In genomic region chr19:50607388-50607787, GRCh38 we compare ENCODE assay signal across 22 cellular contexts. TPM values are rescaled to one million over a fixed set of nuclear protein-coding genes. Genes with fewer than 3 reads are reported as not detected.
DNase-seq lines count a peak whose midpoint lies in the region; ATAC-seq and TF ChIP-seq lines count a peak whose summit lies in the region.
"Had no signal": no experiment of that assay in that cellular context is flagged by ENCODE, and none has a peak within 500 bp of the region (broad histone marks: within the 10 kb centered on the region; RNA-seq: fewer than 3 reads in every experiment).

No MANE protein-coding gene starts in this region.

- H3K27ac ChIP-seq in iPS-18a (ENCODE audit: low read length) (no peak overlapping the region), spleen (no peak overlapping the region), tibial nerve (no peak overlapping the region)
- H3K27ac ChIP-seq: cardiac muscle cell, left lung, psoas muscle, transverse colon, WERI-Rb-1 had no signal

- H3K4me3 ChIP-seq in iPS-18a (ENCODE audit: low read length) = peak overlapping the region; percentile 44
- no peak overlapping the region for H3K4me3 ChIP-seq in spleen
- H3K4me3 ChIP-seq in tibial nerve = no peak overlapping the region
- H3K4me3 ChIP-seq: cardiac muscle cell, left lung, psoas muscle, transverse colon had no signal

- H3K9me3 Mint-ChIP-seq in activated T-cell treated with anti-CD3 and anti-CD28 coated beads, Interleukin-2, amount 50 U/mL, for 72 hours = peaks cover 0 to 4% of the 10 kb centered on the region in 2 donors
- peaks cover 14% of the 10 kb centered on the region for H3K9me3 Mint-ChIP-seq in activated T-cell treated with anti-CD3 and anti-CD28 coated beads, Interleukin-2, amount 50 U/mL, for 24 hours
- H3K9me3 Mint-ChIP-seq in WTC11 = peaks cover 34% of the 10 kb centered on the region

- H3K4me3 Mint-ChIP-seq in activated T-cell treated with anti-CD3 and anti-CD28 coated beads, Interleukin-2, amount 50 U/mL, for 72 hours = peak overlapping the region; percentile 15 to 68
- no peak overlapping the region for H3K4me3 Mint-ChIP-seq in activated T-cell treated with anti-CD3 and anti-CD28 coated beads, Interleukin-2, amount 50 U/mL, for 24 hours
- H3K4me3 Mint-ChIP-seq in WTC11 = peak overlapping the region; percentile 51

- CTCF ChIA-PET in WTC11 (lab: Charles Lee) = interaction anchor here (0.6 to 2.4 kb wide), 45 partner anchors 11 to 439 kb away, joined by 3 to 26 read pairs (median 5); partner anchors contain the start of genes C19orf81, CLEC11A and JOSD2

- no peak overlapping the region for H3K9ac ChIP-seq in iPS-18a (ENCODE audit: low read length)

- H3K27ac Mint-ChIP-seq in activated T-cell treated with anti-CD3 and anti-CD28 coated beads, Interleukin-2, amount 50 U/mL, for 72 hours = no peak overlapping the region
- H3K27ac Mint-ChIP-seq in activated T-cell treated with anti-CD3 and anti-CD28 coated beads, Interleukin-2, amount 50 U/mL, for 24 hours = no peak overlapping the region
- peak overlapping the region; percentile 83 for H3K27ac Mint-ChIP-seq in WTC11

- POLR2A ChIA-PET in WTC11 (lab: Charles Lee) = interaction anchor here (0.6 kb wide), 1 partner anchor 58 kb away, joined by 3 read pairs; no protein-coding TSS in a partner anchor

- H3K9me3 ChIP-seq in iPS-18a (ENCODE audit: control insufficient read depth, low read depth, low read length) = no peaks in the 10 kb centered on the region
- peaks cover 0 to 11% (median 0%) of the 10 kb centered on the region in 8 donors for H3K9me3 ChIP-seq in spleen
- H3K9me3 ChIP-seq in tibial nerve = peaks cover 0 to 26% (median 0%) of the 10 kb centered on the region in 4 donors
- H3K9me3 ChIP-seq: left lung, psoas muscle, transverse colon had no signal

- H3K27me3 Mint-ChIP-seq in activated T-cell treated with anti-CD3 and anti-CD28 coated beads, Interleukin-2, amount 50 U/mL, for 72 hours (ENCODE audit: low read depth) = peaks cover 51% of the 10 kb centered on the region
- peaks cover 63% of the 10 kb centered on the region for H3K27me3 Mint-ChIP-seq in activated T-cell treated with anti-CD3 and anti-CD28 coated beads, Interleukin-2, amount 50 U/mL, for 24 hours
- peaks cover 79% of the 10 kb centered on the region for H3K27me3 Mint-ChIP-seq in WTC11 (ENCODE audit: low read depth)

- intact Hi-C loops in spleen (cut with DNase I; ENCODE audit: low total_unique reads) = no loop called here

- H3K27me3 ChIP-seq in iPS-18a (ENCODE audit: control insufficient read depth, insufficient read depth, low read length) (peaks cover 37% of the 10 kb centered on the region), spleen (replicated peaks in 1 of 7) (peaks cover 0 to 62% (median 23%) of the 10 kb centered on the region in 7 donors), tibial nerve (peaks cover 0 to 19% of the 10 kb centered on the region in 2 donors)

- H3K4me1 Mint-ChIP-seq in activated T-cell treated with anti-CD3 and anti-CD28 coated beads, Interleukin-2, amount 50 U/mL, for 72 hours (ENCODE audit: low read depth) = peaks cover 16% of the 10 kb centered on the region
- H3K4me1 Mint-ChIP-seq in activated T-cell treated with anti-CD3 and anti-CD28 coated beads, Interleukin-2, amount 50 U/mL, for 24 hours (ENCODE audit: low read depth) = peaks cover 13% of the 10 kb centered on the region
- peaks cover 12% of the 10 kb centered on the region; the same call in 1 of the 2 replicates for H3K4me1 Mint-ChIP-seq in WTC11

- TF ChIP-seq EP300 in tibial nerve (IDR thresholded peaks at IDR 0.05) = no peak

- TF ChIP-seq POLR2A in spleen (IDR thresholded peaks at IDR 0.05) (no peak), tibial nerve (IDR thresholded peaks at IDR 0.05) (no peak)

- no peak for TF ChIP-seq CTCF in WTC11 (IDR thresholded peaks at IDR 0.05)
- TF ChIP-seq CTCF in spleen (IDR thresholded peaks at IDR 0.05 in 8 of 11, conservative IDR thresholded peaks at IDR 0.05 in 3 of 11) = no peak
- TF ChIP-seq CTCF in tibial nerve (IDR thresholded peaks at IDR 0.05) = no peak

- no peak for DNase-seq in activated T-cell treated with anti-CD3 and anti-CD28 coated beads, Interleukin-2, amount 50 U/mL, for 72 hours
- no peak for DNase-seq in activated T-cell treated with anti-CD3 and anti-CD28 coated beads, Interleukin-2, amount 50 U/mL, for 24 hours
- DNase-seq in WTC11 (ENCODE audit: low spot score) = no peak
- DNase-seq in spleen = peak; percentile 30
- no peak for DNase-seq in T-helper 2 cell
- no peak for DNase-seq in stimulated activated CD8-positive, alpha-beta memory T cell treated with anti-CD3 and anti-CD28 coated beads, Interleukin-4, amount 100 ng/mL, for 48 hours
- DNase-seq in tibial nerve (ENCODE audit: low spot score in 2 of 2) = no peak
- DNase-seq: 8988T; DMS79; NCI-H1417; NCI-H446 treated with DMSO at 0.1 percent for 48 hours; NK-92 treated with Interleukin-12 subunit alpha and Interleukin-12 subunit beta, amount 100 ng/mL, for 24 hours had no signal

- ATAC-seq in activated T-cell treated with anti-CD3 and anti-CD28 coated beads, Interleukin-2, amount 50 U/mL, for 72 hours (replicated peaks in 1 of 2) = no peak
- ATAC-seq in WTC11 = no peak

- H3K4me1 ChIP-seq in iPS-18a (ENCODE audit: control insufficient read depth, low read depth, low read length) (no peaks in the 10 kb centered on the region), spleen (peaks cover 0 to 13% (median 0%) of the 10 kb centered on the region in 6 donors), tibial nerve (peaks cover 0 to 4% (median 0%) of the 10 kb centered on the region in 4 donors)
- H3K4me1 ChIP-seq: left lung, psoas muscle had no signal

- WGBS in spleen, 5 donors = 70 to 75% (median 73%) methylated on average over 20 of the region's 20 CpGs
- 72% methylated on average over 19 to 20 of the region's 20 CpGs for WGBS in tibial nerve, 2 donors

- no peaks in the 10 kb centered on the region for H3K36me3 ChIP-seq in iPS-18a (ENCODE audit: control insufficient read depth, low read depth, low read length)
- no peaks in the 10 kb centered on the region for H3K36me3 ChIP-seq in spleen
- no peaks in the 10 kb centered on the region for H3K36me3 ChIP-seq in tibial nerve
- H3K36me3 ChIP-seq: cardiac muscle cell, left lung, transverse colon, WERI-Rb-1 had no signal

- peaks cover 1 to 7% of the 10 kb centered on the region in 2 donors for H3K36me3 Mint-ChIP-seq in activated T-cell treated with anti-CD3 and anti-CD28 coated beads, Interleukin-2, amount 50 U/mL, for 72 hours (ENCODE audit: insufficient read depth in 2 of 2)
- no peaks in the 10 kb centered on the region for H3K36me3 Mint-ChIP-seq in activated T-cell treated with anti-CD3 and anti-CD28 coated beads, Interleukin-2, amount 50 U/mL, for 24 hours (ENCODE audit: low read depth)
- H3K36me3 Mint-ChIP-seq in WTC11 = peaks cover 22% of the 10 kb centered on the region

TF ChIP-seq in WTC11, 78 proteins besides CTCF, POLR2A, EP300 and RAD21:
- TF ChIP-seq ZBTB43 (CRISPR knock-in tag; IDR thresholded peaks at IDR 0.05) = no peak
- TF ChIP-seq MYBL2 (CRISPR knock-in tag; IDR thresholded peaks at IDR 0.05) = no peak

RNA-seq across cellular contexts. Expression of gene SYT3, which starts 32.3 kb away (rescaled TPM):
- under 1 TPM; 0.41 to 0.72 TPM for total RNA-seq in activated T-cell treated with anti-CD3 and anti-CD28 coated beads, Interleukin-2, amount 50 U/mL, for 72 hours
- 14.6 to 21.7 TPM (median 20.1 TPM) in 3 replicates for total RNA-seq in WTC11 (2021)
- under 1 TPM in 3 of 7 donors, not detected in 4; 0.28 to 0.51 (median 0.32) TPM for total RNA-seq in spleen
- under 1 TPM; 0.02 to 0.20 (median 0.06) TPM for polyA plus RNA-seq in spleen
- total RNA-seq in tibial nerve = not detected
- total RNA-seq: MCF 10A, skeletal muscle tissue had no signal

RNA-seq across cellular contexts. Expression of gene LRRC4B, which starts 39.2 kb away (rescaled TPM):
- under 1 TPM in 1 of 2 donors, not detected in 1; 0.58 TPM for total RNA-seq in activated T-cell treated with anti-CD3 and anti-CD28 coated beads, Interleukin-2, amount 50 U/mL, for 72 hours
- total RNA-seq in WTC11 (2021) = 10.0 to 11.0 TPM (median 10.9 TPM) in 3 replicates
- 1 to 10 TPM in 4 of 7 donors, under 1 TPM in 3; 0.20 to 2.3 (median 1.0) TPM for total RNA-seq in spleen
- polyA plus RNA-seq in spleen = 1 to 10 TPM in 1 of 3 donors, under 1 TPM in 2; 0.30 to 1.0 (median 0.90) TPM
- 1 to 10 TPM; 1.0 to 3.7 (median 2.8) TPM for total RNA-seq in tibial nerve
- total RNA-seq: glomerular endothelial cell, MCF 10A had no signal

RNA-seq across cellular contexts. Expression of gene C19orf81, which starts 41.9 kb away (rescaled TPM):
- 1 to 10 TPM; 5.1 to 5.7 TPM for total RNA-seq in activated T-cell treated with anti-CD3 and anti-CD28 coated beads, Interleukin-2, amount 50 U/mL, for 72 hours
- total RNA-seq in WTC11 (2021) (22.4 to 24.5 TPM (median 22.9 TPM) in 3 replicates), spleen (not detected), tibial nerve (not detected)
- not detected for polyA plus RNA-seq in spleen
- total RNA-seq: dermis blood vessel endothelial cell, MCF 10A, skeletal muscle tissue, transverse colon had no signal

Comparison
In these comparisons a context has a peak if more than half of its experiments do, and no peak if none do; other contexts are left out.
1. RNA of gene C19orf81, which starts 41.9 kb away (total RNA-seq): 22.4 to 24.5 TPM in WTC11 and 5.1 to 5.7 TPM in activated T-cell treated with anti-CD3 and anti-CD28 coated beads, Interleukin-2, amount 50 U/mL, for 72 hours; not detected in spleen and not detected in tibial nerve; every median in the first group is over 4 times any median in the second.